In the genomic region with DNA sequence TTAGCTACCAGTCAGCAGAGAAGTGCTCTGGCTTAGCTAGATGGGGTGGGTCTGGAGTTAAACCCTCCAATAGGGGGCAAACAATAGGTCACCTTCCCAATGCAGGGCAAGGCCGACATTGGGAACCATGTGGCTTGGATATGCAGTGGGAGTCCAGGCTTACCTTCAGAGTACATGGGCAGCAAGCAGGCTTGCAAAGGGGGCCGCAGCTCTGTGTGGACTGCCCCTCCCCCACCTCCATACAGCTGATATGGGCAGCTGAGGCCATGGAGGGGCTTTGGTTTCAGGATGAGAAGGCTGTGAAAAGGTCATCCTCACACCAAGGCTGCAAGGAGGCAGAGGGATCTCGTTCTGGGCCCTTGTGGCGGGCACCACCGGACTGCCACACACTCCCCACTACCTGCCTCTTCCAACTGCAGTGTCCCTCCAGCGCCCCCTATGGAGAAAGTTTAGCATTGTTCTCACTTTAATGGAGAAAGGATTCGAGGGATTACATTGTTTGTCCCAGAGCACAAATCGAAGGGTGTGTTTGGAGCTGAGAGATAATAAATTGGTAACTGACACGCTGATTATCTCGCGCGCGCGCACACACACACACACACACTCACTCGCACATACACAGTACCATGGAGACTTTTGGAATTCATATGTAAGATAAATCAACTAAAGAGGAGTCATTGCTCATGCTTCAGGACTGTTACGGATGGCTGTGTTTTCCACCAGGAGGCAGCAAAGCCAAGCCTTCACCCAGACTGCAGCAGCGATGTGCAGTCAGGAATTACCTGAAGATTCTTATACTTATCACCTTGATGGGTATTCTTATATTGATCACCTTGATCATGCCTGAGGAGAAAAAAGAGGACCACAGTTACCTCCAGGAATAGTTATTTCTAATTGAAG, we compare ENCODE assay signal across 9 cellular contexts. TPM values are rescaled to one million over a fixed set of nuclear protein-coding genes. Genes with fewer than 3 reads are reported as not detected.
A peak's percentile ranks its signal among the peaks of the same experiment; 100 is the strongest.
DNase-seq lines count a peak whose midpoint lies in the region; ATAC-seq, FAIRE-seq and TF ChIP-seq lines count a peak whose summit lies in the region.
"Had no signal": no experiment of that assay in that cellular context is flagged by ENCODE, and none has a peak within 500 bp of the region (broad histone marks: within the 10 kb centered on the region; RNA-seq: fewer than 3 reads in every experiment).

No MANE protein-coding gene starts in this region.

- peak; percentile 25 to 45 for DNase-seq in A549 (ENCODE audit: low read depth in 1 of 2, low spot score in 1 of 2)
- peak; percentile 48 for DNase-seq in GM12865 (ENCODE audit: low read depth)
- DNase-seq in NCI-H748 treated with DMSO at 0.1 percent for 48 hours (lab: John Stamatoyannopoulos, UW) = peak; percentile 1
- DNase-seq in fibroblast of lung (ENCODE audit: low read depth in 2 of 2) = peak; percentile 7 to 10
- DNase-seq in C1 segment of cervical spinal cord (lab: John Stamatoyannopoulos, UW) = no peak
- no peak for DNase-seq in T1000 (lab: John Stamatoyannopoulos, UW)

- POLR2A ChIA-PET in A549 (lab: Yijun Ruan, JAX) = no interaction called here

- no peaks in the 10 kb centered on the region for H3K36me3 ChIP-seq in fibroblast of lung (ENCODE audit: control insufficient read depth, insufficient read depth, low read length)

- H4K20me1 ChIP-seq in fibroblast of lung (ENCODE audit: control insufficient read depth, extremely low read depth, insufficient read depth, low read length) = no peaks in the 10 kb centered on the region

- H3K4me2 ChIP-seq in A549 (no peak overlapping the region), fibroblast of lung (ENCODE audit: extremely low read depth, insufficient read depth, low read length) (no peak overlapping the region)
- H3K4me2 ChIP-seq: smooth muscle cell had no signal

- peak; percentile 55 for TF ChIP-seq CTCF in A549 (IDR thresholded peaks at IDR 0.05)
- TF ChIP-seq CTCF in GM12865 (IDR thresholded peaks at IDR 0.05; ENCODE audit: insufficient read depth, low read depth, low read length, missing control alignments) = peak; percentile 36
- TF ChIP-seq CTCF in fibroblast of lung (conservative IDR thresholded peaks at IDR 0.05 in 1 of 2, IDR thresholded peaks at IDR 0.05 in 1 of 2; ENCODE audit: low read depth in 1 of 2, low read length in 2 of 2) = peak in 1 of 2 donors; percentile 67

- H3K9ac ChIP-seq in fibroblast of lung (ENCODE audit: insufficient read depth, low read length) = no peak overlapping the region

- H3K27me3 ChIP-seq in fibroblast of lung (ENCODE audit: control insufficient read depth, insufficient read depth, low read length) = no peaks in the 10 kb centered on the region

- ATAC-seq in A549 (peak; percentile 72 to 90; a peak in 4 of 6 replicates), GM21723 (IDR thresholded peaks at IDR 0.05; ENCODE audit: unreplicated experiment) (no peak), HG03097 (IDR thresholded peaks at IDR 0.05; ENCODE audit: low FRiP score, unreplicated experiment) (no peak)

- H3K4me1 ChIP-seq in A549 = no peaks in the 10 kb centered on the region
- H3K4me1 ChIP-seq in fibroblast of lung (ENCODE audit: control insufficient read depth, extremely low read depth, insufficient read depth, low read length) = peaks cover 2% of the 10 kb centered on the region

- no peak overlapping the region for H2AFZ ChIP-seq in fibroblast of lung (ENCODE audit: low read length)

- H3K9me3 ChIP-seq in A549 (no peaks in the 10 kb centered on the region), fibroblast of lung (ENCODE audit: control insufficient read depth, insufficient read depth, low read depth, low read length) (no peaks in the 10 kb centered on the region)

- CTCF ChIA-PET in A549 (lab: Yijun Ruan, JAX) = interaction anchor here (0.7 to 5.2 kb wide), 44 partner anchors 8 to 391 kb away, joined by 3 to 66 read pairs (median 3); a partner anchor contains a TSS

- 12% methylated on average over 17 of the region's 17 CpGs for WGBS in A549 (ENCODE audit: missing lambda C conversion rate)

- H3K79me2 ChIP-seq in fibroblast of lung (ENCODE audit: control insufficient read depth, insufficient read depth, low read length) = no peaks in the 10 kb centered on the region

- peak; percentile 54 to 59 for TF ChIP-seq RAD21 in A549 (conservative IDR thresholded peaks at IDR 0.05 in 1 of 2, IDR thresholded peaks at IDR 0.05 in 1 of 2)

- TF ChIP-seq EP300 in A549 (IDR thresholded peaks at IDR 0.05) = no peak

- TF ChIP-seq POLR2A in A549 (IDR thresholded peaks at IDR 0.05; ENCODE audit: low read length) = no peak

- H3K27ac ChIP-seq in A549 (no peak overlapping the region), fibroblast of lung (ENCODE audit: insufficient read depth, low read length) (no peak overlapping the region)

- H3K4me3 ChIP-seq in A549 (no peak overlapping the region), GM12865 (ENCODE audit: low read depth, low read length) (no peak overlapping the region), fibroblast of lung (replicated peaks in 1 of 4; ENCODE audit: control extremely low read depth in 1 of 4, insufficient read depth in 1 of 4, low read depth in 3 of 4, low read length in 4 of 4) (no peak overlapping the region)
- H3K4me3 ChIP-seq: smooth muscle cell had no signal

- FAIRE-seq in A549 (lab: Jason Lieb, UNC) = peak; percentile 36

TF ChIP-seq in A549, 52 proteins besides CTCF, POLR2A, EP300 and RAD21:
- peak; percentile 66; the same call in 2 of the 3 replicates for TF ChIP-seq SMC3 (IDR thresholded peaks at IDR 0.05)
- TF ChIP-seq NFE2L2 (conservative IDR thresholded peaks at IDR 0.05; ENCODE audit: low read length) = no peak

RNA-seq across cellular contexts. Expression of a gene that starts 7.0 kb away (rescaled TPM):
- polyA plus RNA-seq in A549 (2011; rRNA removed) = not detected in 2 replicates
- polyA plus RNA-seq in A549 (2012; cell fraction: cytosol; rRNA removed) = not detected in 2 replicates
- polyA plus RNA-seq in A549 (2012; cell fraction: nucleus; rRNA removed) = not detected in 2 replicates
- not detected in 3 replicates for polyA plus RNA-seq in A549 (2017; fragmentation: RNase III; extraction: RNeasy Plus Mini Kit Qiagen cat#74134 plus additional on column Dnase treatment)
- not detected in 2 replicates for polyA minus RNA-seq in A549 (2011; rRNA and poly(A)+ RNA removed)
- 0.17 TPM in 1 of 2 replicates, not detected in the other for total RNA-seq in fibroblast of lung
- polyA plus RNA-seq in fibroblast of lung = 0.12 TPM in 1 of 2 replicates, not detected in the other
- polyA plus RNA-seq in fibroblast of lung (2012) = 0.36 TPM in 1 of 2 replicates, not detected in the other
- not detected in 2 replicates for polyA minus RNA-seq in fibroblast of lung (ENCODE audit: low replicate concordance)
- total RNA-seq: smooth muscle cell had no signal
- polyA plus RNA-seq: smooth muscle cell had no signal

RNA-seq across cellular contexts. Expression of a gene that starts 11.3 kb away (rescaled TPM):
- not detected in 2 replicates for polyA plus RNA-seq in A549 (2011; rRNA removed)
- polyA plus RNA-seq in A549 (2012; cell fraction: cytosol; rRNA removed) = not detected in 2 replicates
- polyA plus RNA-seq in A549 (2012; cell fraction: nucleus; rRNA removed) = not detected in 2 replicates
- not detected in 3 replicates for polyA plus RNA-seq in A549 (2017; fragmentation: RNase III; extraction: RNeasy Plus Mini Kit Qiagen cat#74134 plus additional on column Dnase treatment)
- polyA minus RNA-seq in A549 (2011; rRNA and poly(A)+ RNA removed) = not detected in 2 replicates
- not detected in 2 replicates for total RNA-seq in fibroblast of lung
- polyA plus RNA-seq in fibroblast of lung = not detected in 2 replicates
- polyA plus RNA-seq in fibroblast of lung (2012) = not detected in 2 replicates
- polyA minus RNA-seq in fibroblast of lung (ENCODE audit: low replicate concordance) = not detected in 2 replicates
- total RNA-seq: smooth muscle cell had no signal
- polyA plus RNA-seq: smooth muscle cell had no signal

RNA-seq across cellular contexts. Expression of a gene that starts 28.4 kb away (rescaled TPM):
- not detected in 2 replicates for polyA plus RNA-seq in A549 (2011; rRNA removed)
- not detected in 2 replicates for polyA plus RNA-seq in A549 (2012; cell fraction: cytosol; rRNA removed)
- not detected in 2 replicates for polyA plus RNA-seq in A549 (2012; cell fraction: nucleus; rRNA removed)
- not detected in 3 replicates for polyA plus RNA-seq in A549 (2017; fragmentation: RNase III; extraction: RNeasy Plus Mini Kit Qiagen cat#74134 plus additional on column Dnase treatment)
- polyA minus RNA-seq in A549 (2011; rRNA and poly(A)+ RNA removed) = not detected in 2 replicates
- total RNA-seq in fibroblast of lung = not detected in 2 replicates
- not detected in 2 replicates for polyA plus RNA-seq in fibroblast of lung
- not detected in 2 replicates for polyA plus RNA-seq in fibroblast of lung (2012)
- not detected in 2 replicates for polyA minus RNA-seq in fibroblast of lung (ENCODE audit: low replicate concordance)
- total RNA-seq: smooth muscle cell had no signal
- polyA plus RNA-seq: smooth muscle cell had no signal

RNA-seq across cellular contexts. Expression of a gene that starts 37.3 kb away (rescaled TPM):
- polyA plus RNA-seq in A549 (2011; rRNA removed) = not detected in 2 replicates
- 0.01 and 0.04 TPM in 2 replicates for polyA plus RNA-seq in A549 (2012; cell fraction: cytosol; rRNA removed)
- polyA plus RNA-seq in A549 (2012; cell fraction: nucleus; rRNA removed) = 0.02 TPM in 1 of 2 replicates, not detected in the other
- polyA plus RNA-seq in A549 (2017; fragmentation: RNase III; extraction: RNeasy Plus Mini Kit Qiagen cat#74134 plus additional on column Dnase treatment) = not detected in 3 replicates
- not detected in 2 replicates for polyA minus RNA-seq in A549 (2011; rRNA and poly(A)+ RNA removed)
- total RNA-seq in fibroblast of lung = not detected in 2 replicates
- polyA plus RNA-seq in fibroblast of lung = 0.10 and 0.34 TPM in 2 replicates
- 0.06 and 0.39 TPM in 2 replicates for polyA plus RNA-seq in fibroblast of lung (2012)
- not detected in 2 replicates for polyA minus RNA-seq in fibroblast of lung (ENCODE audit: low replicate concordance)

RNA-seq across cellular contexts. Expression of a gene that starts 43.8 kb away (rescaled TPM):
- polyA plus RNA-seq in A549 (2011; rRNA removed) = not detected in 2 replicates
- not detected in 2 replicates for polyA plus RNA-seq in A549 (2012; cell fraction: cytosol; rRNA removed)
- polyA plus RNA-seq in A549 (2012; cell fraction: nucleus; rRNA removed) = not detected in 2 replicates
- not detected in 3 replicates for polyA plus RNA-seq in A549 (2017; fragmentation: RNase III; extraction: RNeasy Plus Mini Kit Qiagen cat#74134 plus additional on column Dnase treatment)
- polyA minus RNA-seq in A549 (2011; rRNA and poly(A)+ RNA removed) = not detected in 2 replicates
- not detected in 2 replicates for total RNA-seq in fibroblast of lung
- not detected in 2 replicates for polyA plus RNA-seq in fibroblast of lung
- polyA plus RNA-seq in fibroblast of lung (2012) = not detected in 2 replicates
- not detected in 2 replicates for polyA minus RNA-seq in fibroblast of lung (ENCODE audit: low replicate concordance)
- total RNA-seq: smooth muscle cell had no signal
- polyA plus RNA-seq: smooth muscle cell had no signal

Comparison
In these comparisons a context has a peak if more than half of its experiments do, and no peak if none do; other contexts are left out.
1. ATAC-seq: peak in A549 (2 of 2); none in GM21723 (single experiment) and HG03097 (single experiment).
2. DNase-seq: peak in A549 (2 of 2), GM12865 (single experiment), NCI-H748 treated with DMSO at 0.1 percent for 48 hours (single experiment) and fibroblast of lung (2 of 2); none in C1 segment of cervical spinal cord (0 of 14) and T1000 (single experiment).